Comparison of ENCODE assay signal across 16 cellular contexts in genomic region chr17:30524847-30525246, GRCh38. TPM values are rescaled to one million over a fixed set of nuclear protein-coding genes. Genes with fewer than 3 reads are reported as not detected.
A peak's percentile ranks its signal among the peaks of the same experiment; 100 is the strongest.
DNase-seq lines count a peak whose midpoint lies in the region; ATAC-seq, FAIRE-seq and TF ChIP-seq lines count a peak whose summit lies in the region.
"Had no signal": no experiment of that assay in that cellular context is flagged by ENCODE, and none has a peak within 500 bp of the region (broad histone marks: within the 10 kb centered on the region; RNA-seq: fewer than 3 reads in every experiment).

No MANE protein-coding gene starts in this region.

- no peaks in the 10 kb centered on the region for H3K4me1 Mint-ChIP-seq in activated T-helper 17 cell treated with anti-CD3 and anti-CD28 coated beads, Interleukin-2, amount 50 U/mL, for 72 hours

- H3K36me3 Mint-ChIP-seq in activated T-helper 17 cell treated with anti-CD3 and anti-CD28 coated beads, Interleukin-2, amount 50 U/mL, for 72 hours (ENCODE audit: low read depth) = peaks cover 50% of the 10 kb centered on the region

- no peaks in the 10 kb centered on the region for H3K27me3 Mint-ChIP-seq in activated T-helper 17 cell treated with anti-CD3 and anti-CD28 coated beads, Interleukin-2, amount 50 U/mL, for 72 hours

- H3K4me3 Mint-ChIP-seq in activated T-helper 17 cell treated with anti-CD3 and anti-CD28 coated beads, Interleukin-2, amount 50 U/mL, for 72 hours = no peak overlapping the region
- H3K4me3 Mint-ChIP-seq: T-helper 2 cell treated with Interferon-gamma antibody and Interleukin-4, amounts not matched to agents 5 μg/mL and 100 μg/mL, for 36 hours had no signal

- POLR2A ChIA-PET in AG04449 (lab: Yijun Ruan, JAX) = no interaction called here

- ATAC-seq in GM19328 (IDR thresholded peaks at IDR 0.05; ENCODE audit: unreplicated experiment) = no peak
- no peak for ATAC-seq in activated T-helper 17 cell treated with anti-CD3 and anti-CD28 coated beads, Interleukin-2, amount 50 U/mL, for 72 hours (replicated peaks)
- ATAC-seq: activated CD4-positive, CD25-positive, alpha-beta regulatory T cell treated with anti-CD3 and anti-CD28 coated beads, Interleukin-2, amount 50 U/mL, for 24 hours had no signal

- no peaks in the 10 kb centered on the region for H3K9me3 Mint-ChIP-seq in activated T-helper 17 cell treated with anti-CD3 and anti-CD28 coated beads, Interleukin-2, amount 50 U/mL, for 72 hours
- H3K9me3 Mint-ChIP-seq: T-helper 2 cell treated with Interferon-gamma antibody and Interleukin-4, amounts not matched to agents 5 μg/mL and 100 μg/mL, for 36 hours had no signal

- DNase-seq in AG04449 (ENCODE audit: low read depth, low spot score) = peak; percentile 31
- DNase-seq in GM04503 (ENCODE audit: low read depth) = peak; percentile 55
- DNase-seq in fibroblast of the aortic adventitia (ENCODE audit: low read depth) = peak; percentile 51
- peak; percentile 76 for DNase-seq in myocyte (ENCODE audit: low read depth)
- no peak for DNase-seq in HUDEP-2 (lab: John Stamatoyannopoulos, UW; ENCODE audit: unreplicated experiment in 76 of 76)
- DNase-seq in frontal cortex (ENCODE audit: low spot score in 2 of 2) = no peak
- DNase-seq: esophagus squamous epithelium, hippocampal formation, NCI-H1694, NCI-H446 had no signal

- TF ChIP-seq CTCF in AG04449 (IDR thresholded peaks at IDR 0.05; ENCODE audit: insufficient read depth, low read length, missing control alignments) (no peak), fibroblast of the aortic adventitia (IDR thresholded peaks at IDR 0.05; ENCODE audit: insufficient read depth, low read length) (no peak)

- H3K27ac Mint-ChIP-seq in activated T-helper 17 cell treated with anti-CD3 and anti-CD28 coated beads, Interleukin-2, amount 50 U/mL, for 72 hours = no peak overlapping the region
- H3K27ac Mint-ChIP-seq: T-helper 2 cell treated with Interferon-gamma antibody and Interleukin-4, amounts not matched to agents 5 μg/mL and 100 μg/mL, for 36 hours had no signal

- CTCF ChIA-PET in AG04449 (lab: Yijun Ruan, JAX) = interaction anchor here (1.5 kb wide), 1 partner anchor 47 kb away, joined by 3 read pairs; the partner anchor contains the start of gene GOSR1

- no peak for FAIRE-seq in frontal cortex (lab: Jason Lieb, UNC)

- H3K4me3 ChIP-seq in AG04449 (ENCODE audit: low read depth, low read length) (no peak overlapping the region), fibroblast of the aortic adventitia (ENCODE audit: low read depth, low read length) (no peak overlapping the region)
- H3K4me3 ChIP-seq: BLaER1, esophagus squamous epithelium, HAP-1 had no signal

RNA-seq across cellular contexts. Expression of gene GOSR1, which starts 47.6 kb away (rescaled TPM):
- 17.0 and 39.4 TPM in 2 replicates for total RNA-seq in fibroblast of the aortic adventitia (ENCODE audit: low replicate concordance)
- 16.6 and 20.5 TPM in 2 replicates for total RNA-seq in myocyte
- 27.4 TPM for polyA plus RNA-seq in myocyte (2012)
- 10 to 100 TPM; 42.4 to 45.2 TPM for total RNA-seq in activated T-helper 17 cell treated with anti-CD3 and anti-CD28 coated beads, Interleukin-2, amount 50 U/mL, for 72 hours
- total RNA-seq in frontal cortex = 28.5 TPM

Comparison
In these comparisons a context has a peak if more than half of its experiments do, and no peak if none do; other contexts are left out.
1. DNase-seq: peak in AG04449 (single experiment), GM04503 (single experiment), fibroblast of the aortic adventitia (single experiment) and myocyte (single experiment); none in HUDEP-2 (0 of 76) and frontal cortex (0 of 2).